16 cellular contexts compared by ENCODE assay signal in genomic region chr9:87696641-87697040, GRCh38. TPM values are rescaled to one million over a fixed set of nuclear protein-coding genes. Genes with fewer than 3 reads are reported as not detected.
DNase-seq lines count a peak whose midpoint lies in the region; TF ChIP-seq lines count a peak whose summit lies in the region.
"Had no signal": no experiment of that assay in that cellular context is flagged by ENCODE, and none has a peak within 500 bp of the region (broad histone marks: within the 10 kb centered on the region; RNA-seq: fewer than 3 reads in every experiment).

No MANE protein-coding gene starts in this region.

- H3K27ac Mint-ChIP-seq in glutamatergic neuron (ENCODE audit: unreplicated experiment) = peak overlapping the region; percentile 73
- H3K27ac Mint-ChIP-seq: CD4-positive, alpha-beta memory T cell; GM23338; HFFc6 had no signal

- TF ChIP-seq CTCF in glutamatergic neuron (IDR thresholded peaks at IDR 0.05; ENCODE audit: partially characterized antibody, unreplicated experiment) = no peak

- H3K27me3 Mint-ChIP-seq in glutamatergic neuron (ENCODE audit: unreplicated experiment) = peaks cover 13% of the 10 kb centered on the region

- peaks cover 28% of the 10 kb centered on the region for H3K4me1 Mint-ChIP-seq in glutamatergic neuron (ENCODE audit: low read depth, unreplicated experiment)
- H3K4me1 Mint-ChIP-seq: CD4-positive, alpha-beta memory T cell; GM23338 had no signal

- H3K9me3 Mint-ChIP-seq in glutamatergic neuron (ENCODE audit: unreplicated experiment) = peaks cover 33% of the 10 kb centered on the region
- H3K9me3 Mint-ChIP-seq: GM23338, HFFc6 had no signal

- H3K4me3 Mint-ChIP-seq in glutamatergic neuron (ENCODE audit: unreplicated experiment) = no peak overlapping the region
- H3K4me3 Mint-ChIP-seq: CD14-positive monocyte; CD4-positive, alpha-beta memory T cell; GM23338; HFFc6 had no signal

- peaks cover 31% of the 10 kb centered on the region for H3K36me3 Mint-ChIP-seq in glutamatergic neuron (ENCODE audit: unreplicated experiment)

- DNase-seq in activated CD4-positive, alpha-beta T cell treated with anti-CD3 and anti-CD28 coated beads for 48 hours = peak; percentile 23
- DNase-seq in activated CD4-positive, alpha-beta T cell treated with anti-CD3 and anti-CD28 coated beads, Interleukin-2, amount 50 U/mL, for 1 hour = no peak
- peak; percentile 24 for DNase-seq in activated naive CD4-positive, alpha-beta T cell treated with Interleukin-2 at 50 U/mL for 16 hours
- DNase-seq in activated naive CD4-positive, alpha-beta T cell treated with anti-CD3 and anti-CD28 coated beads, Interleukin-2, amount 50 U/mL, for 16 hours = no peak
- DNase-seq in glutamatergic neuron (no peak), cerebellar nuclear complex (lab: John Stamatoyannopoulos, UW) (no peak), NCI-H187 treated with DMSO at 0.1 percent for 48 hours (lab: John Stamatoyannopoulos, UW) (no peak)
- DNase-seq: 8988T; CD4-positive, alpha-beta memory T cell; DMS153; DMS79; GDM1; HCEC 1CT; HFFc6 had no signal

RNA-seq across cellular contexts. Expression of gene CTSL, which starts 29.3 kb away (rescaled TPM):
- 28.7 TPM for total RNA-seq in glutamatergic neuron (ENCODE audit: unreplicated experiment)

Comparison
In these comparisons a context has a peak if more than half of its experiments do, and no peak if none do; other contexts are left out.
1. DNase-seq: peak in activated CD4-positive, alpha-beta T cell treated with anti-CD3 and anti-CD28 coated beads for 48 hours (single experiment) and activated naive CD4-positive, alpha-beta T cell treated with Interleukin-2 at 50 U/mL for 16 hours (single experiment); none in activated CD4-positive, alpha-beta T cell treated with anti-CD3 and anti-CD28 coated beads, Interleukin-2, amount 50 U/mL, for 1 hour (single experiment), activated naive CD4-positive, alpha-beta T cell treated with anti-CD3 and anti-CD28 coated beads, Interleukin-2, amount 50 U/mL, for 16 hours (single experiment), glutamatergic neuron (single experiment), cerebellar nuclear complex (0 of 2) and NCI-H187 treated with DMSO at 0.1 percent for 48 hours (single experiment).